In genomic region chr11:72336163-72336562, GRCh38 we compare ENCODE assay signal across 21 cellular contexts.
A peak's percentile ranks its signal among the peaks of the same experiment; 100 is the strongest.
DNase-seq lines count a peak whose midpoint lies in the region; ATAC-seq, FAIRE-seq and TF ChIP-seq lines count a peak whose summit lies in the region.
"Had no signal": no experiment of that assay in that cellular context is flagged by ENCODE, and none has a peak within 500 bp of the region (broad histone marks: within the 10 kb centered on the region; RNA-seq: fewer than 3 reads in every experiment).

No MANE protein-coding gene starts in this region.

- no peaks in the 10 kb centered on the region for H3K27me3 ChIP-seq in HepG2 (ENCODE audit: control insufficient read depth in 1 of 2, insufficient read depth in 2 of 2, low read length in 2 of 2)
- H3K27me3 ChIP-seq in right lobe of liver, result no peaks in the 10 kb centered on the region

- no peak overlapping the region for H3K9ac ChIP-seq in HepG2 (ENCODE audit: insufficient read depth, low read depth, low read length)

- WGBS in HepG2 (ENCODE audit: low lambda C conversion rate), result 100% methylated on average over 4 of the region's 4 CpGs
- WGBS in right lobe of liver (ENCODE audit: insufficient coverage, low coverage, low lambda C conversion rate, missing lambda C conversion rate), result 100% methylated on average over 3 of the region's 4 CpGs

- no peak for TF ChIP-seq RAD21 in HepG2 (CRISPR knock-in tag; IDR thresholded peaks at IDR 0.05)

- H3K27ac Mint-ChIP-seq in activated naive CD8-positive, alpha-beta T cell treated with anti-CD3 and anti-CD28 coated beads, Interleukin-2, amount 50 U/mL, for 24 hours, result no peak overlapping the region
- H3K27ac Mint-ChIP-seq: CD4-positive, alpha-beta T cell had no signal

- TF ChIP-seq EP300 in HepG2 (IDR thresholded peaks at IDR 0.05; ENCODE audit: low read depth in 2 of 2, low read length in 2 of 2) (no peak), HepG2 (CRISPR knock-in tag; IDR thresholded peaks at IDR 0.05; ENCODE audit: borderline replicate concordance) (no peak)

- H3K4me1 ChIP-seq in HepG2 (ENCODE audit: insufficient read depth, low read length) (peaks cover 11% of the 10 kb centered on the region), right lobe of liver (no peaks in the 10 kb centered on the region)
- H3K4me1 ChIP-seq: A549, Caco-2 had no signal

- H3K4me2 ChIP-seq in HepG2 (ENCODE audit: low read depth, low read length), result no peak overlapping the region
- H3K4me2 ChIP-seq: A549 had no signal

- TF ChIP-seq POLR2A in HepG2 (IDR thresholded peaks at IDR 0.05; ENCODE audit: insufficient read depth in 1 of 2, low read depth in 2 of 2, low read length in 2 of 2) (no peak), right lobe of liver (IDR thresholded peaks at IDR 0.05) (no peak)

- peaks cover 25% of the 10 kb centered on the region for H3K4me1 Mint-ChIP-seq in activated naive CD8-positive, alpha-beta T cell treated with anti-CD3 and anti-CD28 coated beads, Interleukin-2, amount 50 U/mL, for 24 hours

- H3K27ac ChIP-seq in HepG2 (ENCODE audit: extremely low read length, insufficient read depth, low read length), result no peak overlapping the region
- no peak overlapping the region for H3K27ac ChIP-seq in right lobe of liver
- H3K27ac ChIP-seq: A549 had no signal

- no peaks in the 10 kb centered on the region for H3K27me3 Mint-ChIP-seq in activated naive CD8-positive, alpha-beta T cell treated with anti-CD3 and anti-CD28 coated beads, Interleukin-2, amount 50 U/mL, for 24 hours
- H3K27me3 Mint-ChIP-seq: CD4-positive, alpha-beta T cell had no signal

- FAIRE-seq in HepG2 (lab: Jason Lieb, UNC), result no peak
- FAIRE-seq: A549, G401.6, GM12878, GM19239, RCC 7860 had no signal

- peaks cover 2 to 5% of the 10 kb centered on the region in 2 experiments; a peak in 3 of 5 replicates for H3K36me3 ChIP-seq in HepG2 (replicated peaks in 1 of 2; ENCODE audit: control insufficient read depth in 1 of 2, insufficient read depth in 2 of 2, low read length in 2 of 2)
- H3K36me3 ChIP-seq in right lobe of liver, result no peaks in the 10 kb centered on the region

- intact Hi-C loops in HepG2 (cut with micrococcal nuclease; ENCODE audit: unreplicated experiment), result no loop called here
- intact Hi-C loops in right lobe of liver (cut with DNase I), result no loop called here

- ATAC-seq in HepG2 (no peak), right lobe of liver (no peak)
- peak; percentile 57 for ATAC-seq in activated naive CD8-positive, alpha-beta T cell treated with anti-CD3 and anti-CD28 coated beads, Interleukin-2, amount 50 U/mL, for 24 hours
- ATAC-seq: A549, GM12878 had no signal

- no TSS peak for BruUV-seq in HepG2 (replicated peaks; lab: Mats Ljungman, UMichigan)

- H2AFZ ChIP-seq in HepG2 (ENCODE audit: low read length), result no peak overlapping the region

- H3K4me3 ChIP-seq in HepG2 (replicated peaks in 1 of 3; ENCODE audit: insufficient read depth in 1 of 3, low read depth in 2 of 3, low read length in 3 of 3) (no peak overlapping the region), right lobe of liver (no peak overlapping the region)
- H3K4me3 ChIP-seq: A549, GM12878 had no signal

- H3K9me3 ChIP-seq in HepG2 (ENCODE audit: low read length) (no peaks in the 10 kb centered on the region), right lobe of liver (no peaks in the 10 kb centered on the region)
- H3K9me3 ChIP-seq: A549, Caco-2 had no signal

- H3K4me3 Mint-ChIP-seq in activated naive CD8-positive, alpha-beta T cell treated with anti-CD3 and anti-CD28 coated beads, Interleukin-2, amount 50 U/mL, for 24 hours, result no peak overlapping the region
- H3K4me3 Mint-ChIP-seq: CD4-positive, alpha-beta T cell; H9 had no signal

- POLR2A ChIA-PET in HepG2 (lab: Yijun Ruan, JAX), result no interaction called here

- DNase-seq in activated CD4-positive, alpha-beta T cell treated with anti-CD3 and anti-CD28 coated beads for 48 hours, result peak; percentile 41
- DNase-seq in activated CD4-positive, alpha-beta T cell treated with anti-CD3 and anti-CD28 coated beads, Interleukin-2, amount 50 U/mL, for 4 hours, result no peak
- DNase-seq in HepG2 (ENCODE audit: low spot score), result no peak
- DNase-seq in right lobe of liver, result no peak
- peak; percentile 8 for DNase-seq in activated naive CD8-positive, alpha-beta T cell treated with anti-CD3 and anti-CD28 coated beads, Interleukin-2, amount 50 U/mL, for 24 hours
- peak; percentile 32 for DNase-seq in stimulated activated CD8-positive, alpha-beta memory T cell treated with anti-CD3 and anti-CD28 coated beads, Interleukin-4, amount 100 ng/mL, for 48 hours
- DNase-seq in GM10266 (ENCODE audit: extremely low spot score), result no peak
- DNase-seq: Caco-2; CD4-positive, alpha-beta T cell; H9; NCI-H1417; NCI-H187; NCI-H2107; NCI-H510A; NCI-H748 treated with DMSO at 0.1 percent for 48 hours; NK-92 treated with Interleukin-12 subunit alpha and Interleukin-12 subunit beta, amount 100 ng/mL, for 24 hours had no signal

- no peaks in the 10 kb centered on the region for H4K20me1 ChIP-seq in HepG2 (ENCODE audit: insufficient read depth, low read length)

- CTCF ChIA-PET in HepG2 (lab: Yijun Ruan, JAX; ENCODE audit: low intra/inter-chr PET ratio, low total read pairs), result no interaction called here

- no peaks in the 10 kb centered on the region for H3K79me2 ChIP-seq in HepG2 (ENCODE audit: insufficient read depth, low read length)

- H3K36me3 Mint-ChIP-seq in activated naive CD8-positive, alpha-beta T cell treated with anti-CD3 and anti-CD28 coated beads, Interleukin-2, amount 50 U/mL, for 24 hours (ENCODE audit: low read depth), result peaks cover 3% of the 10 kb centered on the region

- no peaks in the 10 kb centered on the region for H3K9me3 Mint-ChIP-seq in activated naive CD8-positive, alpha-beta T cell treated with anti-CD3 and anti-CD28 coated beads, Interleukin-2, amount 50 U/mL, for 24 hours
- H3K9me3 Mint-ChIP-seq: CD4-positive, alpha-beta T cell; H9 had no signal

- in situ Hi-C loops in HepG2 (cut with HindIII; ENCODE audit: extremely low pct_ligation_motif_present, low pct_unique_long_range_greater_than_20kb), result no loop called here

- TF ChIP-seq CTCF in HepG2 (CRISPR knock-in tag; IDR thresholded peaks at IDR 0.05), result no peak
- no peak for TF ChIP-seq CTCF in right lobe of liver (IDR thresholded peaks at IDR 0.05)
- TF ChIP-seq CTCF in GM10266 (IDR thresholded peaks at IDR 0.05; ENCODE audit: control insufficient read depth, insufficient read depth, low read depth, missing control alignments), result no peak

TF ChIP-seq in HepG2, 621 proteins besides CTCF, POLR2A, EP300 and RAD21:
- no peak for TF ChIP-seq SPEN (CRISPR knock-in tag; IDR thresholded peaks at IDR 0.05; ENCODE audit: low read depth)
- peak; percentile 39; the same call in 1 of the 2 replicates for TF ChIP-seq ZNF768 (CRISPR knock-in tag; IDR thresholded peaks at IDR 0.05)

Comparison
In these comparisons a context has a peak if more than half of its experiments do, and no peak if none do; other contexts are left out.
1. DNase-seq: peak in activated CD4-positive, alpha-beta T cell treated with anti-CD3 and anti-CD28 coated beads for 48 hours (single experiment), activated naive CD8-positive, alpha-beta T cell treated with anti-CD3 and anti-CD28 coated beads, Interleukin-2, amount 50 U/mL, for 24 hours (single experiment) and stimulated activated CD8-positive, alpha-beta memory T cell treated with anti-CD3 and anti-CD28 coated beads, Interleukin-4, amount 100 ng/mL, for 48 hours (single experiment); none in activated CD4-positive, alpha-beta T cell treated with anti-CD3 and anti-CD28 coated beads, Interleukin-2, amount 50 U/mL, for 4 hours (0 of 2), HepG2 (single experiment), right lobe of liver (0 of 3) and GM10266 (single experiment).